Comparison of ENCODE assay signal across 8 cellular contexts in the genomic region with DNA sequence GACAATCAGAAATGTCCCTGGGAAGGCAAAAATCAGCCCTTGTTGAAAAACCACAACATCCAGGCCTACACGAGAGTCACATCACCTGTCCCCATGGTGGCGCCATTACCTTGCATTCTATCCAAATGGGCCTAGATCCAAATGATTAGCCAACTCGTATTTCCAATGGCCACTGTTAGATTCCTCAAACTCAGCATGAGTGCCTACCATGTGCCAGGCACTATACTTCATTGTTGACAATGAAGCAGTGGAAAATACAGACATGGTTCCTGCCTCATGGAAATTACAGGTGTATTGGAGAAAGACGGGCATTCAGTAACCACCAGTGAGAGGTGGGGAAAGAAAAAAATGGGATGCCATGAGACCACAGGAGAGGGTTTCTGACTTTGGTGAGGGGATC. TPM values are rescaled to one million over a fixed set of nuclear protein-coding genes. Genes with fewer than 3 reads are reported as not detected.
DNase-seq lines count a peak whose midpoint lies in the region; ATAC-seq lines count a peak whose summit lies in the region.

No MANE protein-coding gene starts in this region.

- H3K4me3 Mint-ChIP-seq in activated CD8-positive, alpha-beta memory T cell treated with anti-CD3 and anti-CD28 coated beads, Interleukin-2, amount 10 ng/mL, durations not matched to agents 7 days and 5 days: no peak overlapping the region

- peaks cover 5% of the 10 kb centered on the region for H3K27me3 Mint-ChIP-seq in activated CD8-positive, alpha-beta memory T cell treated with anti-CD3 and anti-CD28 coated beads, Interleukin-2, amount 10 ng/mL, durations not matched to agents 7 days and 5 days

- H3K9me3 Mint-ChIP-seq in activated CD8-positive, alpha-beta memory T cell treated with anti-CD3 and anti-CD28 coated beads, Interleukin-2, amount 10 ng/mL, durations not matched to agents 7 days and 5 days (ENCODE audit: low read depth): no peaks in the 10 kb centered on the region

- DNase-seq in activated CD8-positive, alpha-beta memory T cell treated with anti-CD3 and anti-CD28 coated beads, Interleukin-2, amount 10 ng/mL, durations not matched to agents 7 days and 5 days: peak; percentile 54
- DNase-seq in activated CD8-positive, alpha-beta memory T cell treated with anti-CD3 and anti-CD28 coated beads, Interleukin-2, amount 50 U/mL, for 48 hours: no peak
- DNase-seq in NCI-H2107 treated with DMSO at 0.1 percent for 48 hours (lab: John Stamatoyannopoulos, UW; ENCODE audit: unreplicated experiment): peak; percentile 91
- peak; percentile 35 to 48 for DNase-seq in activated CD4-positive, alpha-beta T cell treated with anti-CD3 and anti-CD28 coated beads, Interleukin-2, amount 50 U/mL, for 48 hours
- DNase-seq in islet precursor cell: peak; percentile 74
- no peak for DNase-seq in retina

- H3K27ac Mint-ChIP-seq in activated CD8-positive, alpha-beta memory T cell treated with anti-CD3 and anti-CD28 coated beads, Interleukin-2, amount 10 ng/mL, durations not matched to agents 7 days and 5 days: no peak overlapping the region

- CTCF ChIA-PET in activated CD8-positive, alpha-beta memory T cell treated with anti-CD3 and anti-CD28 coated beads, Interleukin-2, amount 10 ng/mL, durations not matched to agents 7 days and 5 days (lab: Charles Lee): no interaction called here

- no peaks in the 10 kb centered on the region for H3K36me3 Mint-ChIP-seq in activated CD8-positive, alpha-beta memory T cell treated with anti-CD3 and anti-CD28 coated beads, Interleukin-2, amount 10 ng/mL, durations not matched to agents 7 days and 5 days

- ATAC-seq in activated CD8-positive, alpha-beta memory T cell treated with anti-CD3 and anti-CD28 coated beads, Interleukin-2, amount 10 ng/mL, durations not matched to agents 7 days and 5 days: no peak
- ATAC-seq in HG03135 (IDR thresholded peaks at IDR 0.05; ENCODE audit: unreplicated experiment): no peak
- ATAC-seq in HG02981 (IDR thresholded peaks at IDR 0.05; ENCODE audit: unreplicated experiment): no peak

- H3K4me1 Mint-ChIP-seq in activated CD8-positive, alpha-beta memory T cell treated with anti-CD3 and anti-CD28 coated beads, Interleukin-2, amount 10 ng/mL, durations not matched to agents 7 days and 5 days: peaks cover 11% of the 10 kb centered on the region

RNA-seq across cellular contexts. Expression of a gene that starts 29.8 kb away (rescaled TPM):
- not detected for total RNA-seq in activated CD8-positive, alpha-beta memory T cell treated with anti-CD3 and anti-CD28 coated beads, Interleukin-2, amount 10 ng/mL, durations not matched to agents 7 days and 5 days

Comparison
In these comparisons a context has a peak if more than half of its experiments do, and no peak if none do; other contexts are left out.
1. DNase-seq: peak in activated CD8-positive, alpha-beta memory T cell treated with anti-CD3 and anti-CD28 coated beads, Interleukin-2, amount 10 ng/mL, durations not matched to agents 7 days and 5 days (single experiment), NCI-H2107 treated with DMSO at 0.1 percent for 48 hours (single experiment), activated CD4-positive, alpha-beta T cell treated with anti-CD3 and anti-CD28 coated beads, Interleukin-2, amount 50 U/mL, for 48 hours (2 of 2) and islet precursor cell (single experiment); none in activated CD8-positive, alpha-beta memory T cell treated with anti-CD3 and anti-CD28 coated beads, Interleukin-2, amount 50 U/mL, for 48 hours (single experiment) and retina (single experiment).